ENCODE assay signal across 8 cellular contexts in genomic region chrX:103831342-103831802, GRCh38. TPM values are rescaled to one million over a fixed set of nuclear protein-coding genes. Genes with fewer than 3 reads are reported as not detected.
DNase-seq lines count a peak whose midpoint lies in the region; ATAC-seq and TF ChIP-seq lines count a peak whose summit lies in the region.

No MANE protein-coding gene starts in this region.

- CTCF ChIA-PET in naive thymus-derived CD4-positive, alpha-beta T cell (lab: Charles Lee), result no interaction called here

- peak overlapping the region; percentile 94 for H2AFZ ChIP-seq in DND-41 (ENCODE audit: low read depth, low read length)

- H3K27ac ChIP-seq in DND-41 (ENCODE audit: low read length) (no peak overlapping the region), Peyer's patch (peak overlapping the region in 3 of 4 donors; percentile 27 to 62 (median 27)), dorsolateral prefrontal cortex (peak overlapping the region in 49 of 59 donors; percentile 9 to 94 (median 80))
- H3K27ac ChIP-seq in naive thymus-derived CD4-positive, alpha-beta T cell (ENCODE audit: low read depth, low read length), result no peak overlapping the region

- no peak for TF ChIP-seq POLR2A in Peyer's patch (IDR thresholded peaks at IDR 0.05)

- H3K4me3 ChIP-seq in DND-41 (ENCODE audit: low read depth in 1 of 2, low read length in 2 of 2) (peak overlapping the region; percentile 37 to 75; a peak in 3 of 4 replicates), Peyer's patch (peak overlapping the region; percentile 45 to 68 (median 56)), dorsolateral prefrontal cortex (peak overlapping the region; percentile 43 to 78 (median 64))
- peak overlapping the region; percentile 68 for H3K4me3 ChIP-seq in naive thymus-derived CD4-positive, alpha-beta T cell (ENCODE audit: low read length)

- peak overlapping the region; percentile 71 for H3K4me2 ChIP-seq in DND-41 (ENCODE audit: insufficient read depth, low read length)

- H3K9me3 ChIP-seq in DND-41 (ENCODE audit: insufficient read depth, low read length, severe bottlenecking) (no peaks in the 10 kb centered on the region), Peyer's patch (no peaks in the 10 kb centered on the region)
- H3K9me3 ChIP-seq in naive thymus-derived CD4-positive, alpha-beta T cell (ENCODE audit: control insufficient read depth in 2 of 3, low read length in 3 of 3), result no peaks in the 10 kb centered on the region

- no peak for TF ChIP-seq CTCF in DND-41 (IDR thresholded peaks at IDR 0.05; ENCODE audit: borderline replicate concordance, extremely low read depth, low read length, poor library complexity, severe bottlenecking)
- no peak for TF ChIP-seq CTCF in Peyer's patch (IDR thresholded peaks at IDR 0.05)
- TF ChIP-seq CTCF in dorsolateral prefrontal cortex (IDR thresholded peaks at IDR 0.05 in 54 of 56, conservative IDR thresholded peaks at IDR 0.05 in 2 of 56; ENCODE audit: low read depth in 1 of 56, partially characterized antibody in 56 of 56), result peak in 1 of 56 donors; percentile 16

- peak overlapping the region in 4 of 9 donors; percentile 5 to 41 (median 22) for H3K27ac Mint-ChIP-seq in naive thymus-derived CD4-positive, alpha-beta T cell

- H3K9ac ChIP-seq in DND-41 (ENCODE audit: low read depth, low read length), result peak overlapping the region; percentile 70

- POLR2A ChIA-PET in naive thymus-derived CD4-positive, alpha-beta T cell (lab: Charles Lee), result interaction anchor here (1.1 kb wide), 1 partner anchor 282 kb away, joined by 3 read pairs; no protein-coding TSS in a partner anchor

- H3K4me1 ChIP-seq in DND-41 (ENCODE audit: insufficient read depth, low read length) (peaks cover 14% of the 10 kb centered on the region), Peyer's patch (no peaks in the 10 kb centered on the region)
- H3K4me1 ChIP-seq in naive thymus-derived CD4-positive, alpha-beta T cell (ENCODE audit: control insufficient read depth in 2 of 2, insufficient read depth in 2 of 2, low read length in 2 of 2), result peaks cover 0 to 5% of the 10 kb centered on the region in 2 donors

- DNase-seq in DND-41, result no peak
- no peak for DNase-seq in Peyer's patch
- peak in 2 of 10 donors; percentile 71 to 77 for DNase-seq in dorsolateral prefrontal cortex
- DNase-seq in naive thymus-derived CD4-positive, alpha-beta T cell, result peak in 2 of 9 donors; percentile 54 to 60
- DNase-seq in HK-2 (ENCODE audit: unreplicated experiment), result no peak
- DNase-seq in NK-92 treated with Interleukin-12 subunit alpha and Interleukin-12 subunit beta, amount 100 ng/mL, for 24 hours (lab: John Stamatoyannopoulos, UW), result no peak
- no peak for DNase-seq in posterior vena cava (ENCODE audit: low spot score)

- H3K27me3 Mint-ChIP-seq in naive thymus-derived CD4-positive, alpha-beta T cell, result peaks cover 0 to 26% (median 4%) of the 10 kb centered on the region in 5 donors

- H3K36me3 ChIP-seq in DND-41 (ENCODE audit: insufficient read depth, low read length) (no peaks in the 10 kb centered on the region), Peyer's patch (no peaks in the 10 kb centered on the region)
- no peaks in the 10 kb centered on the region for H3K36me3 ChIP-seq in naive thymus-derived CD4-positive, alpha-beta T cell (ENCODE audit: control insufficient read depth in 2 of 3, insufficient read depth in 3 of 3, low read length in 3 of 3)

- H3K79me2 ChIP-seq in DND-41 (ENCODE audit: insufficient read depth, low read length), result no peaks in the 10 kb centered on the region

- H3K36me3 Mint-ChIP-seq in naive thymus-derived CD4-positive, alpha-beta T cell, result peaks cover 0 to 4% (median 0%) of the 10 kb centered on the region in 5 donors

- H3K4me1 Mint-ChIP-seq in naive thymus-derived CD4-positive, alpha-beta T cell, result peaks cover 3 to 8% (median 4%) of the 10 kb centered on the region in 7 donors

- H3K4me3 Mint-ChIP-seq in naive thymus-derived CD4-positive, alpha-beta T cell, result peak overlapping the region; percentile 77 to 98 (median 84)

- no peaks in the 10 kb centered on the region for H3K9me3 Mint-ChIP-seq in naive thymus-derived CD4-positive, alpha-beta T cell

- intact Hi-C loops in dorsolateral prefrontal cortex (cut with DNase I) (loop anchor here in 1 of 2 donors (5.0 kb wide), 1 partner anchor 299 kb away; no protein-coding TSS in a partner anchor), posterior vena cava (cut with DNase I) (no loop called here)
- intact Hi-C loops in naive thymus-derived CD4-positive, alpha-beta T cell (cut with micrococcal nuclease), result loop anchor here in 1 of 2 donors (5.0 kb wide), 1 partner anchor 144 kb away; the partner anchor contains the start of gene MORF4L2

- ATAC-seq in DND-41 (ENCODE audit: insufficient read depth, low read depth), result no peak
- ATAC-seq in GM21529 (IDR thresholded peaks at IDR 0.05; ENCODE audit: unreplicated experiment), result peak; percentile 16
- ATAC-seq in naive thymus-derived CD4-positive, alpha-beta T cell, result no peak

- H4K20me1 ChIP-seq in DND-41 (ENCODE audit: insufficient read depth, low read length), result no peaks in the 10 kb centered on the region

- H3K27me3 ChIP-seq in DND-41 (ENCODE audit: insufficient read depth, low read length, poor library complexity) (no peaks in the 10 kb centered on the region), Peyer's patch (no peaks in the 10 kb centered on the region), dorsolateral prefrontal cortex (peaks cover 0 to 83% (median 32%) of the 10 kb centered on the region in 45 donors)
- H3K27me3 ChIP-seq in naive thymus-derived CD4-positive, alpha-beta T cell (ENCODE audit: control insufficient read depth in 2 of 2, insufficient read depth in 2 of 2, low read length in 2 of 2), result no peaks in the 10 kb centered on the region

RNA-seq across cellular contexts. Expression of gene RAB9B, which starts 0.7 kb away (rescaled TPM):
- 1 to 10 TPM in 2 of 4 donors, under 1 TPM in 1, not detected in 1; 0.35 to 1.2 (median 1.0) TPM for total RNA-seq in Peyer's patch
- total RNA-seq in dorsolateral prefrontal cortex, result 10 to 100 TPM in 119 of 120 experiments, 1 to 10 TPM in 1; 9.0 to 31.5 (median 20.2) TPM
- under 1 TPM; 0.40 to 0.86 (median 0.51) TPM for total RNA-seq in naive thymus-derived CD4-positive, alpha-beta T cell
- polyA plus RNA-seq in naive thymus-derived CD4-positive, alpha-beta T cell, result under 1 TPM; 0.10 to 0.59 TPM
- 10 to 100 TPM; 11.8 to 24.7 TPM for total RNA-seq in posterior vena cava

RNA-seq across cellular contexts. Expression of gene PLP1, which starts 54.7 kb away (rescaled TPM):
- total RNA-seq in Peyer's patch (10 to 100 TPM in 1 of 4 donors, 1 to 10 TPM in 3; 1.6 to 12.4 (median 3.1) TPM), dorsolateral prefrontal cortex (over 10,000 TPM in 1 of 120 experiments, 1,000 to 10,000 TPM in 112, 100 to 1,000 TPM in 7; 484 to 13,089 (median 2,926) TPM), posterior vena cava (1 to 10 TPM; 3.6 to 5.0 TPM)
- total RNA-seq in naive thymus-derived CD4-positive, alpha-beta T cell, result not detected
- not detected for polyA plus RNA-seq in naive thymus-derived CD4-positive, alpha-beta T cell

Comparison
In these comparisons a context has a peak if more than half of its experiments do, and no peak if none do; other contexts are left out.
1. H3K27ac ChIP-seq: peak in Peyer's patch (3 of 4) and dorsolateral prefrontal cortex (49 of 59); none in DND-41 (single experiment) and naive thymus-derived CD4-positive, alpha-beta T cell (single experiment).
2. RNA of gene RAB9B, which starts 0.7 kb away (total RNA-seq): 11.8 to 24.7 TPM in posterior vena cava and 9.0 to 31.5 TPM in dorsolateral prefrontal cortex; 0.35 to 1.2 TPM in Peyer's patch and 0.40 to 0.86 TPM in naive thymus-derived CD4-positive, alpha-beta T cell; every median in the first group is over 4 times any median in the second.
3. RNA of gene PLP1, which starts 54.7 kb away (total RNA-seq): 484 to 13,089 TPM in dorsolateral prefrontal cortex; 3.6 to 5.0 TPM in posterior vena cava, 1.6 to 12.4 TPM in Peyer's patch and not detected in naive thymus-derived CD4-positive, alpha-beta T cell; every median in the first group is over 10 times any median in the second.
4. Peak in every context shown above with its lines, with median percentiles within 50 percentile points of each other: H3K4me3 ChIP-seq.